16 cellular contexts compared by ENCODE assay signal in the genomic region with DNA sequence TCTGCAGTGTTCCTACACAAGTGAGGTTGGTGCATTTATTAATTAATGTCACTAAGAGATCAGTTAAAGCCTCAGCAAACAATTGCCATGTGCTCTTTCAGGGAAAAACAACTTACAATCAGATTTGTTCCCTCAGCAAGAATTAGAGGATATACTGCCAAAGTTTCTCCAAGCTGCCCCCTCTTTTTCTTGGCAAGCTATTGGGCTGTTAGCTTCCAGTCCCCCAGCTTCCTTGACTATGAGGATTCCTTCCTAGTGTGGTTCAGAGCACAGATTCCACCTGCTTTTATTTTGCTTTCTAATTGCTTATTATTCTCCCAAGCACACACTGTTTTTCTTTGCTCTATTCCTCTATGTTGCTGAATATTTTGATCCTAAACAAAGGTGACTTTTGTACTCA.
"Had no signal": no experiment of that assay in that cellular context is flagged by ENCODE, and none has a peak within 500 bp of the region (broad histone marks: within the 10 kb centered on the region; RNA-seq: fewer than 3 reads in every experiment).

No MANE protein-coding gene starts in this region.

- H3K27ac ChIP-seq: ascending aorta, foreskin keratinocyte, lower lobe of right lung, tibial nerve, vagina had no signal

- H3K4me1 ChIP-seq: lower lobe of right lung had no signal

- H3K9me3 Mint-ChIP-seq: activated naive CD4-positive, alpha-beta T cell treated with anti-CD3 and anti-CD28 coated beads, Interleukin-2, amount 50 U/mL, for 24 hours; activated T-cell treated with anti-CD3 and anti-CD28 coated beads, Interleukin-2, amount 50 U/mL, for 72 hours had no signal

- DNase-seq: activated CD4-positive, alpha-beta T cell treated with anti-CD3 and anti-CD28 coated beads, Interleukin-2, amount 50 U/mL, for 4 hours; activated gamma-delta T cell; activated T-cell treated with anti-CD3 and anti-CD28 coated beads, Interleukin-2, amount 50 U/mL, for 72 hours; dorsolateral prefrontal cortex; foreskin keratinocyte; lower lobe of right lung; posterior cingulate gyrus; retina; stimulated activated naive CD8-positive, alpha-beta T cell treated with anti-CD3 and anti-CD28 coated beads, Interleukin-15, Interleukin-2, amounts not matched to agents 100 U/mL and 50 U/mL, for 24 hours; WERI-Rb-1 had no signal

- H3K27me3 Mint-ChIP-seq: activated naive CD4-positive, alpha-beta T cell treated with anti-CD3 and anti-CD28 coated beads, Interleukin-2, amount 50 U/mL, for 24 hours had no signal

- H3K4me3 Mint-ChIP-seq: activated naive CD4-positive, alpha-beta T cell treated with anti-CD3 and anti-CD28 coated beads, Interleukin-2, amount 50 U/mL, for 24 hours; activated T-cell treated with anti-CD3 and anti-CD28 coated beads, Interleukin-2, amount 50 U/mL, for 72 hours; nephron had no signal

- H3K27ac Mint-ChIP-seq: activated naive CD4-positive, alpha-beta T cell treated with anti-CD3 and anti-CD28 coated beads, Interleukin-2, amount 50 U/mL, for 24 hours; activated T-cell treated with anti-CD3 and anti-CD28 coated beads, Interleukin-2, amount 50 U/mL, for 72 hours had no signal

- H3K4me3 ChIP-seq: ascending aorta, dorsolateral prefrontal cortex, lower lobe of right lung, tibial nerve, vagina had no signal

- H3K27me3 ChIP-seq: ascending aorta, foreskin keratinocyte, tibial nerve, vagina had no signal

- FAIRE-seq: bronchial epithelial cell had no signal

- H3K36me3 ChIP-seq: ascending aorta, lower lobe of right lung, tibial nerve, vagina, WERI-Rb-1 had no signal

- H3K9me3 ChIP-seq: ascending aorta, lower lobe of right lung, tibial nerve, vagina had no signal

- ATAC-seq: activated T-cell treated with anti-CD3 and anti-CD28 coated beads, Interleukin-2, amount 50 U/mL, for 72 hours; foreskin keratinocyte; lower lobe of right lung; stimulated activated naive CD8-positive, alpha-beta T cell treated with anti-CD3 and anti-CD28 coated beads, Interleukin-15, Interleukin-2, amounts not matched to agents 100 U/mL and 50 U/mL, for 24 hours had no signal

- H3K36me3 Mint-ChIP-seq: activated naive CD4-positive, alpha-beta T cell treated with anti-CD3 and anti-CD28 coated beads, Interleukin-2, amount 50 U/mL, for 24 hours had no signal
